2 cellular contexts compared by ENCODE assay signal in the genomic region with DNA sequence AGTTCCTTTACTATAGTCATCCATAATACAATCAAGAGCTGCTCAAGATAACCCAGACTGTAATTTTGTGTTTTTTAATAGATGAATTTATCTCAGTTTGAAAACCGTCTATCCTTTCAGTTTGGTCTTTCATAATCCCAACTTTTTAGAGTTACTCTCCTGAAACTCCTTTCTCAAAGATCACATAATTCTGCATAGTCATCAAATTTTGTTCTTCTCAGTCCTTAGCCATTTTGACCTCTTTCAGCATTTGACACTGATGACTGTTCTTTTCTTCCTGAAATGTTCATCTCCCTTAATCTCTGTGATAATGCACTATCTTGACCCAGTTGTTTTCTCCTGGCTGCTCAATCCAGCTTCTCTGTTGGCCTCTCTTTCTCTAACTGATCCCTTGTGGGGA.
TF ChIP-seq lines count a peak whose summit lies in the region.

No MANE protein-coding gene starts in this region.

TF ChIP-seq in IMR-90, 13 proteins besides CTCF, POLR2A, EP300 and RAD21:
- TF ChIP-seq BHLHE40 (IDR thresholded peaks at IDR 0.05; ENCODE audit: low read depth, low read length): no peak
- no peak for TF ChIP-seq USF2 (IDR thresholded peaks at IDR 0.05; ENCODE audit: low read depth, low read length)
- peak; percentile 99 for TF ChIP-seq MAFK (IDR thresholded peaks at IDR 0.05; ENCODE audit: low read depth, low read length)
- no peak for TF ChIP-seq CEBPB (IDR thresholded peaks at IDR 0.05; ENCODE audit: low read depth, low read length)
- TF ChIP-seq, protein P1, sequence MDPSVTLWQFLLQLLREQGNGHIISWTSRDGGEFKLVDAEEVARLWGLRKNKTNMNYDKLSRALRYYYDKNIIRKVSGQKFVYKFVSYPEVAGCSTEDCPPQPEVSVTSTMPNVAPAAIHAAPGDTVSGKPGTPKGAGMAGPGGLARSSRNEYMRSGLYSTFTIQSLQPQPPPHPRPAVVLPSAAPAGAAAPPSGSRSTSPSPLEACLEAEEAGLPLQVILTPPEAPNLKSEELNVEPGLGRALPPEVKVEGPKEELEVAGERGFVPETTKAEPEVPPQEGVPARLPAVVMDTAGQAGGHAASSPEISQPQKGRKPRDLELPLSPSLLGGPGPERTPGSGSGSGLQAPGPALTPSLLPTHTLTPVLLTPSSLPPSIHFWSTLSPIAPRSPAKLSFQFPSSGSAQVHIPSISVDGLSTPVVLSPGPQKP (IDR thresholded peaks at IDR 0.05; ENCODE audit: borderline replicate concordance, low read depth, low read length): no peak
- no peak for TF ChIP-seq FOS (IDR thresholded peaks at IDR 0.05; ENCODE audit: low read depth, low read length)

TF ChIP-seq in K562, 482 proteins besides CTCF, POLR2A, EP300 and RAD21:
- TF ChIP-seq CTBP1 (IDR thresholded peaks at IDR 0.05; ENCODE audit: borderline replicate concordance) (no peak), ZNF316 (IDR thresholded peaks at IDR 0.05) (peak; percentile 99), PTBP1 (IDR thresholded peaks at IDR 0.05; ENCODE audit: low read depth, low read length) (no peak), MAFK (IDR thresholded peaks at IDR 0.05; ENCODE audit: low read length) (peak; percentile 99), RUNX1 (IDR thresholded peaks at IDR 0.05; ENCODE audit: low read depth) (no peak), MAFG (tag; conservative IDR thresholded peaks at IDR 0.05) (peak; percentile 97), C11orf30 (IDR thresholded peaks at IDR 0.05; ENCODE audit: low read depth) (peak; percentile 97), MAFF (IDR thresholded peaks at IDR 0.05; ENCODE audit: low read length) (peak; percentile 99), SNRNP70 (optimal IDR thresholded peaks at IDR 0.05; ENCODE audit: low read depth, low read length) (no peak), XRCC3 (IDR thresholded peaks at IDR 0.05) (no peak)
